1 cellular context compared by ENCODE assay signal in the genomic region with DNA sequence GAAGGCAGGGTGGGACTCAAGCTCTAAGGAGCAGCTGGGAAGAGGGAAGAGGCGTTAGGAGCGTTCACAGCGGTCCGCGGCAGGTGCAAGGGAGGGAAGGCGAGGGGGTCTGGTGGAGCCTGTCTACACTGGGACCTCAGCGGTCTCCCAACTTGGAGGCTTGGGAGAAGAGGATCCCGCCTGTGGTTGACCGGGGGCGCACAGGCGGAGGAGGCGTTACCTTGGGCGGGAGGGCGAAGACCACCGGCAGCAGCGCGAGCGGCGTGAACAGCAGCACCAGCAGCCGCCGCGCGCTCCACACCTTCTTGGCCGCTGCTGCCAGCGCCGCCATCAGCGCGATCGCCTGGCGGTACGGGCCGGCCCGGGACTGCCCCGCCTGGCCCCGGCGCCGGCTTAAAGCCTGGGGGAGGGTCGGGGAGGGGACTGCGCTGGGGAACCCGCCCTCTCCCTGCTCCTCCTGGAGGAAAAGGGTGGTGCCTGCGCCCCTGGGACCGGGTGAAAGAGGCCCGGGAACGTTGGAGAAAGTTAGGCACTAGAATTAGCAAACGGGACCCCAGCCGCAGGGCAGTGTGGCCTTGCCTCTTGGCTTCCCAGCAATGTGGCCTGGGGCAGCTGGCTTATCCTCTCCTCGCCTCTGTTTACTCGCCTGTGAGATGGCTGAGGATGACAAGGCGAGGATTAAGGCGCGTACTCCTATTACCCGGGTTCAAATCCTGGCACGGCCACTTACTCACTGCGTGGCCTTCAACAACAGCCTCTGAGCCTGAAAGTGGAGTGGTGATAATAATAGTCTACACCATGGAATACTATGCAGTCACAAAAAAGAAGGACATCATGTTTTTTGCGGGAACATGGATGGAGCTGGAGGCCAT.
TF ChIP-seq lines count a peak whose summit lies in the region.

A gene with protein sequence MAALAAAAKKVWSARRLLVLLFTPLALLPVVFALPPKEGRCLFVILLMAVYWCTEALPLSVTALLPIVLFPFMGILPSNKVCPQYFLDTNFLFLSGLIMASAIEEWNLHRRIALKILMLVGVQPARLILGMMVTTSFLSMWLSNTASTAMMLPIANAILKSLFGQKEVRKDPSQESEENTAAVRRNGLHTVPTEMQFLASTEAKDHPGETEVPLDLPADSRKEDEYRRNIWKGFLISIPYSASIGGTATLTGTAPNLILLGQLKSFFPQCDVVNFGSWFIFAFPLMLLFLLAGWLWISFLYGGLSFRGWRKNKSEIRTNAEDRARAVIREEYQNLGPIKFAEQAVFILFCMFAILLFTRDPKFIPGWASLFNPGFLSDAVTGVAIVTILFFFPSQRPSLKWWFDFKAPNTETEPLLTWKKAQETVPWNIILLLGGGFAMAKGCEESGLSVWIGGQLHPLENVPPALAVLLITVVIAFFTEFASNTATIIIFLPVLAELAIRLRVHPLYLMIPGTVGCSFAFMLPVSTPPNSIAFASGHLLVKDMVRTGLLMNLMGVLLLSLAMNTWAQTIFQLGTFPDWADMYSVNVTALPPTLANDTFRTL (minus strand): TSS at position 369 of the 872 bp plus-strand sequence. CDS start 38 bp downstream, at position 331.

TF ChIP-seq in HepG2, 621 proteins besides CTCF, POLR2A, EP300 and RAD21 (continued from another document and continues in another):
- TF ChIP-seq, protein P1, sequence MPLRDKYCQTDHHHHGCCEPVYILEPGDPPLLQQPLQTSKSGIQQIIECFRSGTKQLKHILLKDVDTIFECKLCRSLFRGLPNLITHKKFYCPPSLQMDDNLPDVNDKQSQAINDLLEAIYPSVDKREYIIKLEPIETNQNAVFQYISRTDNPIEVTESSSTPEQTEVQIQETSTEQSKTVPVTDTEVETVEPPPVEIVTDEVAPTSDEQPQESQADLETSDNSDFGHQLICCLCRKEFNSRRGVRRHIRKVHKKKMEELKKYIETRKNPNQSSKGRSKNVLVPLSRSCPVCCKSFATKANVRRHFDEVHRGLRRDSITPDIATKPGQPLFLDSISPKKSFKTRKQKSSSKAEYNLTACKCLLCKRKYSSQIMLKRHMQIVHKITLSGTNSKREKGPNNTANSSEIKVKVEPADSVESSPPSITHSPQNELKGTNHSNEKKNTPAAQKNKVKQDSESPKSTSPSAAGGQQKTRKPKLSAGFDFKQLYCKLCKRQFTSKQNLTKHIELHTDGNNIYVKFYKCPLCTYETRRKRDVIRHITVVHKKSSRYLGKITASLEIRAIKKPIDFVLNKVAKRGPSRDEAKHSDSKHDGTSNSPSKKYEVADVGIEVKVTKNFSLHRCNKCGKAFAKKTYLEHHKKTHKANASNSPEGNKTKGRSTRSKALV (CRISPR knock-in tag; IDR thresholded peaks at IDR 0.05): peak; percentile 90; the same call in 1 of the 2 replicates
- TF ChIP-seq SATB2 (CRISPR knock-in tag; IDR thresholded peaks at IDR 0.05): peak; percentile 60; the same call in 1 of the 2 replicates
- no peak for TF ChIP-seq ZNF329 (CRISPR knock-in tag; IDR thresholded peaks at IDR 0.05; ENCODE audit: low read depth)
- TF ChIP-seq HMGXB3 (CRISPR knock-in tag; IDR thresholded peaks at IDR 0.05; ENCODE audit: borderline replicate concordance): peak; percentile 64; the same call in 1 of the 2 replicates
- no peak for TF ChIP-seq PCBP1 (IDR thresholded peaks at IDR 0.05; ENCODE audit: borderline replicate concordance, low read depth, low read length)
- 0 out of 2 replicates have a peak, but pooled peaks have one; percentile 38 for TF ChIP-seq NR3C1 (CRISPR knock-in tag; IDR thresholded peaks at IDR 0.05)
- peak; percentile 69 for TF ChIP-seq ZNF574 (CRISPR knock-in tag; IDR thresholded peaks at IDR 0.05)
- peak; percentile 90; the same call in 1 of the 2 replicates for TF ChIP-seq RFXAP (CRISPR knock-in tag; IDR thresholded peaks at IDR 0.05; ENCODE audit: borderline replicate concordance)
- no peak; the same call in 1 of the 2 replicates for TF ChIP-seq ZSCAN22 (CRISPR knock-in tag; IDR thresholded peaks at IDR 0.05)
- TF ChIP-seq ZNF432 (CRISPR knock-in tag; IDR thresholded peaks at IDR 0.05; ENCODE audit: borderline replicate concordance): no peak
- no peak for TF ChIP-seq PHF5A (CRISPR knock-in tag; IDR thresholded peaks at IDR 0.05; ENCODE audit: low read depth, unreplicated experiment)
- TF ChIP-seq HOXA7 (CRISPR knock-in tag; IDR thresholded peaks at IDR 0.05): no peak
- peak; percentile 65 for TF ChIP-seq ZNF781 (CRISPR knock-in tag; IDR thresholded peaks at IDR 0.05; ENCODE audit: borderline replicate concordance, not compliant biosample characterization)
- no peak for TF ChIP-seq IKZF1 (IDR thresholded peaks at IDR 0.05)
- peak; percentile 51 for TF ChIP-seq IRF2 (CRISPR knock-in tag; IDR thresholded peaks at IDR 0.05)
- no peak; the same call in 1 of the 2 replicates for TF ChIP-seq STAT5B (CRISPR knock-in tag; IDR thresholded peaks at IDR 0.05)
- peak; percentile 77 for TF ChIP-seq HDAC1 (CRISPR knock-in tag; IDR thresholded peaks at IDR 0.05)
- TF ChIP-seq HNF1B (CRISPR knock-in tag; IDR thresholded peaks at IDR 0.05): no peak; the same call in 1 of the 2 replicates
- no peak for TF ChIP-seq TBL1XR1 (IDR thresholded peaks at IDR 0.05; ENCODE audit: borderline replicate concordance, low read length, partially characterized antibody)
- peak; percentile 16; the same call in 1 of the 2 replicates for TF ChIP-seq ARNTL (CRISPR knock-in tag; IDR thresholded peaks at IDR 0.05)
- TF ChIP-seq E2F1 (CRISPR knock-in tag; IDR thresholded peaks at IDR 0.05): peak; percentile 62
- no peak for TF ChIP-seq NFIB (CRISPR knock-in tag; IDR thresholded peaks at IDR 0.05; ENCODE audit: borderline replicate concordance)
- peak; percentile 53; the same call in 1 of the 2 replicates for TF ChIP-seq CREB3 (CRISPR knock-in tag; IDR thresholded peaks at IDR 0.05)
- TF ChIP-seq PAWR (CRISPR knock-in tag; IDR thresholded peaks at IDR 0.05; ENCODE audit: borderline replicate concordance): 0 out of 2 replicates have a peak, but pooled peaks have one; percentile 69
- TF ChIP-seq SP5 (CRISPR knock-in tag; IDR thresholded peaks at IDR 0.05; ENCODE audit: borderline replicate concordance, low read depth): peak; percentile 48; the same call in 1 of the 2 replicates
- peak; percentile 7; the same call in 1 of the 2 replicates for TF ChIP-seq RARA (CRISPR knock-in tag; IDR thresholded peaks at IDR 0.05)
- peak; percentile 95 for TF ChIP-seq RBM39 (IDR thresholded peaks at IDR 0.05; ENCODE audit: low read depth, low read length, poor library complexity, severe bottlenecking)
- no peak for TF ChIP-seq CBX2 (IDR thresholded peaks at IDR 0.05; ENCODE audit: low read depth, low read length)
- TF ChIP-seq CBX2 (CRISPR knock-in tag; IDR thresholded peaks at IDR 0.05; ENCODE audit: low read depth): peak; percentile 97; the same call in 1 of the 2 replicates
- TF ChIP-seq ATF3 (CRISPR knock-in tag; IDR thresholded peaks at IDR 0.05): no peak; the same call in 1 of the 2 replicates
- TF ChIP-seq BCL6 (CRISPR knock-in tag; IDR thresholded peaks at IDR 0.05): peak; percentile 25; the same call in 1 of the 2 replicates
- TF ChIP-seq ZNF549 (CRISPR knock-in tag; IDR thresholded peaks at IDR 0.05): no peak
- no peak for TF ChIP-seq CBX1 (IDR thresholded peaks at IDR 0.05; ENCODE audit: low read depth)
- TF ChIP-seq, protein P2, sequence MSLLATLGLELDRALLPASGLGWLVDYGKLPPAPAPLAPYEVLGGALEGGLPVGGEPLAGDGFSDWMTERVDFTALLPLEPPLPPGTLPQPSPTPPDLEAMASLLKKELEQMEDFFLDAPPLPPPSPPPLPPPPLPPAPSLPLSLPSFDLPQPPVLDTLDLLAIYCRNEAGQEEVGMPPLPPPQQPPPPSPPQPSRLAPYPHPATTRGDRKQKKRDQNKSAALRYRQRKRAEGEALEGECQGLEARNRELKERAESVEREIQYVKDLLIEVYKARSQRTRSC (CRISPR knock-in tag; IDR thresholded peaks at IDR 0.05; ENCODE audit: low read depth): peak; percentile 48
- TF ChIP-seq HINFP (CRISPR knock-in tag; IDR thresholded peaks at IDR 0.05; ENCODE audit: low read depth): peak; percentile 100
- no peak for TF ChIP-seq SCMH1 (CRISPR knock-in tag; IDR thresholded peaks at IDR 0.05; ENCODE audit: borderline replicate concordance)
- TF ChIP-seq MATR3 (CRISPR knock-in tag; IDR thresholded peaks at IDR 0.05): no peak
- peak; percentile 59 for TF ChIP-seq ZNF605 (CRISPR knock-in tag; IDR thresholded peaks at IDR 0.05)
